Comparison of ENCODE assay signal across 8 cellular contexts in the genomic region with DNA sequence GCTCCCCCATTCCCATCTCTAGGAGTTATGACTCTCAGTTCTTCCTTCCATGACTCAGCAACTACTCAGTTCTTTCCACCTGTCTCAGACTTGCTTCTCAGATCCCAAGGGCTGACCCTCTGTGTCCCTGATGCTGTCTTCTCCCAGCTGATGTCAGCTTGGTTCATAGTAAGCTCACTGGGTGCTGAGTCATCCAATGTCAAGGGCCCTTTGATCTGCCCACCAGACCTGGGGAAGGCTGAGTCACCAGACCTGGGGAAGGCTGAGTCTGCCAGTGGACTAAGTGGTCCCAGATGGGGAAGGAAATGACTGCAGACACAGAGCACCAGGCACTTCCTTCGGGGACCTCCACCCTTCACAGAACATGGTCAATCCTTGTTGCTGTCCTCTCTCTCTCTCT.
DNase-seq lines count a peak whose midpoint lies in the region; ATAC-seq lines count a peak whose summit lies in the region.

No MANE protein-coding gene starts in this region.

- no peaks in the 10 kb centered on the region for H3K36me3 Mint-ChIP-seq in stimulated activated memory B cell treated with anti-CD40 and anti-IgM and Interleukin-4, amounts not matched to agents 10 μg/mL and 1 μg/mL and 100 μg/mL, for 72 hours

- peak; percentile 54 for ATAC-seq in stimulated activated memory B cell treated with anti-CD40 and anti-IgM and Interleukin-4, amounts not matched to agents 10 μg/mL and 1 μg/mL and 100 μg/mL, for 72 hours
- ATAC-seq in GM19395 (IDR thresholded peaks at IDR 0.05; ENCODE audit: unreplicated experiment): no peak

- no peaks in the 10 kb centered on the region for H3K27me3 Mint-ChIP-seq in stimulated activated memory B cell treated with anti-CD40 and anti-IgM and Interleukin-4, amounts not matched to agents 10 μg/mL and 1 μg/mL and 100 μg/mL, for 72 hours

- no peaks in the 10 kb centered on the region for H3K4me1 Mint-ChIP-seq in stimulated activated memory B cell treated with anti-CD40 and anti-IgM and Interleukin-4, amounts not matched to agents 10 μg/mL and 1 μg/mL and 100 μg/mL, for 72 hours

- no peak overlapping the region for H3K27ac Mint-ChIP-seq in stimulated activated memory B cell treated with anti-CD40 and anti-IgM and Interleukin-4, amounts not matched to agents 10 μg/mL and 1 μg/mL and 100 μg/mL, for 72 hours

- H3K4me3 Mint-ChIP-seq in stimulated activated memory B cell treated with anti-CD40 and anti-IgM and Interleukin-4, amounts not matched to agents 10 μg/mL and 1 μg/mL and 100 μg/mL, for 72 hours: no peak overlapping the region

- DNase-seq in GM04504 (ENCODE audit: low read depth) (peak; percentile 92), LoVo (ENCODE audit: low spot score) (peak; percentile 77), iPS DF 19.7 (ENCODE audit: low read depth, low spot score) (peak; percentile 9), SHP77 treated with DMSO at 0.1 percent for 48 hours (lab: John Stamatoyannopoulos, UW) (no peak), NCI-H2196 treated with DMSO at 0.1 percent for 48 hours (lab: John Stamatoyannopoulos, UW; ENCODE audit: unreplicated experiment) (no peak)
- peak; percentile 35 for DNase-seq in activated CD8-positive, alpha-beta memory T cell treated with anti-CD3 and anti-CD28 coated beads, Interleukin-2, amount 50 U/mL, for 24 hours (ENCODE audit: extremely low read depth)

- H3K9me3 Mint-ChIP-seq in stimulated activated memory B cell treated with anti-CD40 and anti-IgM and Interleukin-4, amounts not matched to agents 10 μg/mL and 1 μg/mL and 100 μg/mL, for 72 hours: peaks cover 8% of the 10 kb centered on the region

Comparison
In these comparisons a context has a peak if more than half of its experiments do, and no peak if none do; other contexts are left out.
1. DNase-seq: peak in GM04504 (single experiment), LoVo (single experiment), activated CD8-positive, alpha-beta memory T cell treated with anti-CD3 and anti-CD28 coated beads, Interleukin-2, amount 50 U/mL, for 24 hours (single experiment) and iPS DF 19.7 (single experiment); none in SHP77 treated with DMSO at 0.1 percent for 48 hours (single experiment) and NCI-H2196 treated with DMSO at 0.1 percent for 48 hours (single experiment).